13 cellular contexts compared by ENCODE assay signal in the genomic region with DNA sequence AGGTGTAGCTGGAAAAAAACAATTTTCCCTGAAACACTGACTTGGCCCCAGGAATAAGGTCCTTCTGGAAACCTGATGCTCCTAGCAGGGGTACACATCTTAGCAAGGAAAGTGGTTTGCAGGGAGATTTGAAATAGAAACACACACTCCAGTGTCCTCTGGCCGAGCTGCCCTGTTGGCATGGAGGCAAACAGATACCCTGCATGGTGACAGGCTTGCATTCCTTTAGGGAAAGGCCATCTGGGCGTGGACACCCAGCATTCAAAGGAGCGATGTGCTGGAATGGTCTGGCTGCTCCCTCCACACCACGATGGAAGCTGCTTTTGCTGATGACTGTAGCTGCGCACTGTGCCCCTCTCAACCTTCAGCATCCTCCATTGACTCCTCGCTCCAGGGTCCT. TPM values are rescaled to one million over a fixed set of nuclear protein-coding genes. Genes with fewer than 3 reads are reported as not detected.
DNase-seq lines count a peak whose midpoint lies in the region; ATAC-seq and TF ChIP-seq lines count a peak whose summit lies in the region.
"Had no signal": no experiment of that assay in that cellular context is flagged by ENCODE, and none has a peak within 500 bp of the region (broad histone marks: within the 10 kb centered on the region; RNA-seq: fewer than 3 reads in every experiment).

No MANE protein-coding gene starts in this region.

- H3K36me3 ChIP-seq in body of pancreas (replicated peaks in 1 of 2; ENCODE audit: insufficient read depth in 1 of 2, low read depth in 2 of 2) (no peaks in the 10 kb centered on the region), thoracic aorta (no peaks in the 10 kb centered on the region)

- WGBS in body of pancreas, 2 donors = 78 to 83% methylated on average over 5 to 6 of the region's 6 CpGs

- TF ChIP-seq CTCF in body of pancreas (IDR thresholded peaks at IDR 0.05) (no peak), thoracic aorta (IDR thresholded peaks at IDR 0.05) (no peak)

- H3K4me3 ChIP-seq in body of pancreas (no peak overlapping the region), thoracic aorta (no peak overlapping the region)

- H3K9me3 ChIP-seq in body of pancreas (no peaks in the 10 kb centered on the region), thoracic aorta (no peaks in the 10 kb centered on the region)

- DNase-seq in HS-27A (ENCODE audit: low read depth) (peak; percentile 54), body of pancreas (no peak), iPS-NIHi11 (ENCODE audit: low spot score) (peak; percentile 29), thoracic aorta (ENCODE audit: low spot score) (no peak)
- no peak for DNase-seq in activated effector memory CD4-positive, alpha-beta T cell treated with anti-CD3 and anti-CD28 coated beads, Interleukin-2, amount 50 U/mL, for 16 hours
- DNase-seq in activated effector memory CD4-positive, alpha-beta T cell treated with Interleukin-2 at 50 U/mL for 16 hours = no peak
- no peak for DNase-seq in activated CD4-positive, alpha-beta T cell treated with anti-CD3 and anti-CD28 coated beads, Interleukin-2, amount 50 U/mL, for 48 hours
- DNase-seq: amniotic stem cell; HCEC 1CT; NCI-H2171; stimulated activated CD8-positive, alpha-beta memory T cell treated with anti-CD3 and anti-CD28 coated beads, Interleukin-4, amount 100 ng/mL, for 48 hours had no signal

- H3K27ac ChIP-seq in body of pancreas = peak overlapping the region in 1 of 4 donors; percentile 52
- peak overlapping the region; percentile 68 to 79 for H3K27ac ChIP-seq in thoracic aorta
- H3K27ac ChIP-seq: KMS-11 had no signal

- intact Hi-C loops in body of pancreas (cut with DNase I) = no loop called here

- peaks cover 19% of the 10 kb centered on the region for H3K4me1 ChIP-seq in body of pancreas
- peaks cover 22 to 53% of the 10 kb centered on the region in 2 donors for H3K4me1 ChIP-seq in thoracic aorta (ENCODE audit: control insufficient read depth in 1 of 2, low read depth in 2 of 2)

- H3K27me3 ChIP-seq in body of pancreas = no peaks in the 10 kb centered on the region
- no peaks in the 10 kb centered on the region for H3K27me3 ChIP-seq in thoracic aorta (replicated peaks; ENCODE audit: insufficient read depth)

- TF ChIP-seq POLR2A in body of pancreas (IDR thresholded peaks at IDR 0.05) = no peak

- ATAC-seq in body of pancreas = peak; percentile 24
- no peak for ATAC-seq in thoracic aorta (ENCODE audit: insufficient number of reproducible peaks, low FRiP score, low read depth)
- ATAC-seq in GM19452 (IDR thresholded peaks at IDR 0.05; ENCODE audit: unreplicated experiment) = no peak

RNA-seq across cellular contexts. Expression of a gene that starts 41.5 kb away (rescaled TPM):
- total RNA-seq in body of pancreas = 10 to 100 TPM in 1 of 2 donors, 1 to 10 TPM in 1; 7.9 to 10.9 TPM
- 10 to 100 TPM; 26.7 to 36.3 TPM for total RNA-seq in thoracic aorta

Comparison
In these comparisons a context has a peak if more than half of its experiments do, and no peak if none do; other contexts are left out.
1. DNase-seq: peak in HS-27A (single experiment) and iPS-NIHi11 (single experiment); none in body of pancreas (0 of 4), thoracic aorta (single experiment), activated effector memory CD4-positive, alpha-beta T cell treated with anti-CD3 and anti-CD28 coated beads, Interleukin-2, amount 50 U/mL, for 16 hours (single experiment), activated effector memory CD4-positive, alpha-beta T cell treated with Interleukin-2 at 50 U/mL for 16 hours (single experiment) and activated CD4-positive, alpha-beta T cell treated with anti-CD3 and anti-CD28 coated beads, Interleukin-2, amount 50 U/mL, for 48 hours (0 of 2).